8 cellular contexts compared by ENCODE assay signal in the genomic region with DNA sequence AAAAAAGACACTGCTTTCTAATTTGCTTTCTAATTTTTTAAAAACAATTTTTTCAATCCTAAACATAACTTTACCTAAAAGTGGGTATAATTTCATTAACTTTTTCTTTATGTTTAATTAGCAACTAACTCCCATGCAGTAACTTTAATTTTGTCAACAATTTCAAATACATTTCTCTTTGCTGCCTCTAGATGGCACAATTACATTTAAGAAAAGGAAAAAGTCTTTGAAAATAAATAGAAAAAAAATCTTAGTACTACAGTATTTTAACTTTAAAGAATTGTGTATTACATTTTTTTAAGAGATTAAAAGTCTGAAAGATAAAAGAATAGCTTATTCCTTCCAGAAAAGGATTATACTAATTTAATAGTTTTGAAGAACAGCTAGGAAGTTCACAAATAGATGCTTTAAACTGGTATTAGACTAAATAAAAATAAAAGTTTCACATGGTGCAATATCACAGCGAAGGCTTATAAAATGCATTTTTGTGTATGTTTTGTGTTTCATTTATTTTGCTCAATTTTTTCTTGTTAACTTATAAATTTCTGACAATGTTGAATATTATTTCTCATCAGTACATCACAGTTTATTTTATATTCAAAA.
DNase-seq lines count a peak whose midpoint lies in the region; ATAC-seq and TF ChIP-seq lines count a peak whose summit lies in the region.
"Had no signal": no experiment of that assay in that cellular context is flagged by ENCODE, and none has a peak within 500 bp of the region (broad histone marks: within the 10 kb centered on the region; RNA-seq: fewer than 3 reads in every experiment).

No MANE protein-coding gene starts in this region.

- peaks cover 7% of the 10 kb centered on the region for H3K4me1 Mint-ChIP-seq in chondrocyte (ENCODE audit: low read depth)

- H3K9ac ChIP-seq in parathyroid adenoma, result no peak overlapping the region

- no peak overlapping the region for H3K27ac ChIP-seq in parathyroid adenoma

- TF ChIP-seq CTCF in NB4 (IDR thresholded peaks at IDR 0.05; ENCODE audit: low read depth, low read length), result peak; percentile 14
- peak; percentile 96 for TF ChIP-seq CTCF in chondrocyte (IDR thresholded peaks at IDR 0.05)
- TF ChIP-seq CTCF in parathyroid adenoma (IDR thresholded peaks at IDR 0.05), result peak; percentile 45

- no peak overlapping the region for H2AFZ ChIP-seq in parathyroid adenoma

- H3K4me1 ChIP-seq in parathyroid adenoma, result no peaks in the 10 kb centered on the region

- no peak overlapping the region for H3K4me2 ChIP-seq in parathyroid adenoma (ENCODE audit: low read length)

- peaks cover 3% of the 10 kb centered on the region for H3K36me3 Mint-ChIP-seq in chondrocyte (ENCODE audit: low read depth)

- no peak overlapping the region for H3K4me3 Mint-ChIP-seq in chondrocyte (ENCODE audit: unreplicated experiment)
- H3K4me3 Mint-ChIP-seq: activated naive CD8-positive, alpha-beta T cell had no signal

- ATAC-seq in GM18511 (IDR thresholded peaks at IDR 0.05; ENCODE audit: unreplicated experiment), result no peak
- no peak for ATAC-seq in GM19397 (IDR thresholded peaks at IDR 0.05; ENCODE audit: unreplicated experiment)
- no peak for ATAC-seq in HG03457 (IDR thresholded peaks at IDR 0.05; ENCODE audit: unreplicated experiment)

- no peak for TF ChIP-seq POLR2A in NB4 (IDR thresholded peaks at IDR 0.05; ENCODE audit: extremely low read depth, insufficient read length)

- no peaks in the 10 kb centered on the region for H3K27me3 Mint-ChIP-seq in chondrocyte (ENCODE audit: low read depth)
- H3K27me3 Mint-ChIP-seq: activated naive CD8-positive, alpha-beta T cell had no signal

- H3K9me3 Mint-ChIP-seq in chondrocyte (ENCODE audit: low read depth), result no peaks in the 10 kb centered on the region

- H3K9me3 ChIP-seq in parathyroid adenoma (ENCODE audit: control insufficient read depth, low read length), result no peaks in the 10 kb centered on the region

- H3K27ac Mint-ChIP-seq in chondrocyte (ENCODE audit: unreplicated experiment), result no peak overlapping the region
- H3K27ac Mint-ChIP-seq: activated naive CD8-positive, alpha-beta T cell had no signal

- H3K27me3 ChIP-seq in parathyroid adenoma (ENCODE audit: control insufficient read depth, insufficient read depth, low read length), result no peaks in the 10 kb centered on the region

- H3K4me3 ChIP-seq in NB4 (ENCODE audit: low read depth, low read length), result no peak overlapping the region
- no peak overlapping the region for H3K4me3 ChIP-seq in parathyroid adenoma (ENCODE audit: low read depth, low read length)

- H3K36me3 ChIP-seq in parathyroid adenoma (ENCODE audit: control insufficient read depth, insufficient read depth, low read length), result no peaks in the 10 kb centered on the region

- DNase-seq in GDM1 (lab: John Stamatoyannopoulos, UW) (peak; percentile 1), NB4 (ENCODE audit: low read depth) (peak; percentile 21), chondrocyte (ENCODE audit: low spot score) (no peak)

- no peaks in the 10 kb centered on the region for H3K79me2 ChIP-seq in parathyroid adenoma

Comparison
In these comparisons a context has a peak if more than half of its experiments do, and no peak if none do; other contexts are left out.
1. CTCF ChIP-seq: peak in every context shown above with its lines; median percentile 96 in chondrocyte; 45 in parathyroid adenoma; 14 in NB4.